In genomic region chr12:132502149-132502881, GRCh38 we compare ENCODE assay signal across 2 cellular contexts.
TF ChIP-seq lines count a peak whose summit lies in the region.

No MANE protein-coding gene starts in this region.

TF ChIP-seq in HCT116, 20 proteins besides CTCF, POLR2A, EP300 and RAD21:
- no peak for TF ChIP-seq EZH2phosphoT487 (IDR thresholded peaks at IDR 0.05; ENCODE audit: borderline replicate concordance)
- TF ChIP-seq CEBPB (IDR thresholded peaks at IDR 0.05; ENCODE audit: low read depth) = no peak
- no peak for TF ChIP-seq ELF1 (IDR thresholded peaks at IDR 0.05; ENCODE audit: borderline replicate concordance, low read depth)
- no peak for TF ChIP-seq POLR2AphosphoS5 (IDR thresholded peaks at IDR 0.05; ENCODE audit: low read depth, low read length)
- TF ChIP-seq MAX (IDR thresholded peaks at IDR 0.05) = no peak
- no peak for TF ChIP-seq SRF (IDR thresholded peaks at IDR 0.05; ENCODE audit: low read depth)
- TF ChIP-seq ZBTB33 (IDR thresholded peaks at IDR 0.05; ENCODE audit: extremely low read depth, insufficient replicate concordance, low read length) = no peak
- no peak for TF ChIP-seq REST (IDR thresholded peaks at IDR 0.05; ENCODE audit: low read depth)
- TF ChIP-seq ZFX (IDR thresholded peaks at IDR 0.05) = no peak
- no peak for TF ChIP-seq YY1 (IDR thresholded peaks at IDR 0.05; ENCODE audit: extremely low read depth, insufficient replicate concordance, low read depth, low read length)
- TF ChIP-seq JUND (IDR thresholded peaks at IDR 0.05) = no peak
- TF ChIP-seq FOSL1 (IDR thresholded peaks at IDR 0.05; ENCODE audit: low read depth) = no peak
- no peak for TF ChIP-seq EZH2 (IDR thresholded peaks at IDR 0.05)
- TF ChIP-seq TCF7L2 (IDR thresholded peaks at IDR 0.05; ENCODE audit: borderline replicate concordance, extremely low read depth, insufficient read depth, insufficient read length) = no peak
- TF ChIP-seq SIN3A (IDR thresholded peaks at IDR 0.05; ENCODE audit: low read depth) = no peak

TF ChIP-seq in K562, 482 proteins besides CTCF, POLR2A, EP300 and RAD21:
- TF ChIP-seq NBN (IDR thresholded peaks at IDR 0.05; ENCODE audit: low read depth) (no peak), SFPQ (IDR thresholded peaks at IDR 0.05; ENCODE audit: low read depth, low read length) (no peak), POLR3G (IDR thresholded peaks at IDR 0.05; ENCODE audit: extremely low read depth, insufficient read length, insufficient replicate concordance) (no peak), USF1 (CRISPR knock-in tag; IDR thresholded peaks at IDR 0.05) (peak; percentile 72), ZNF830 (CRISPR knock-in tag; IDR thresholded peaks at IDR 0.05) (no peak), ZFP91 (CRISPR knock-in tag; IDR thresholded peaks at IDR 0.05) (no peak), BHLHE40 (IDR thresholded peaks at IDR 0.05; ENCODE audit: low read length) (peak; percentile 92), ZBTB7A (IDR thresholded peaks at IDR 0.05; ENCODE audit: borderline replicate concordance, control insufficient read depth, low read depth, low read length) (no peak), RB1 (IDR thresholded peaks at IDR 0.05; ENCODE audit: low read depth) (no peak), SAP30 (IDR thresholded peaks at IDR 0.05; ENCODE audit: borderline replicate concordance, insufficient read depth, low read depth, low read length, poor library complexity, severe bottlenecking) (no peak), CREB5 (CRISPR knock-in tag; IDR thresholded peaks at IDR 0.05) (no peak), MAX (CRISPR knock-in tag; IDR thresholded peaks at IDR 0.05) (peak; percentile 26; the same call in 1 of the 2 replicates), USF2 (CRISPR knock-in tag; IDR thresholded peaks at IDR 0.05) (peak; percentile 55), TSHZ1 (CRISPR knock-in tag; IDR thresholded peaks at IDR 0.05) (no peak), MCM3 (IDR thresholded peaks at IDR 0.05) (no peak), RBM17 (IDR thresholded peaks at IDR 0.05; ENCODE audit: borderline replicate concordance, low read depth, low read length) (no peak), E2F6 (IDR thresholded peaks at IDR 0.05; ENCODE audit: borderline replicate concordance in 1 of 2, extremely low read depth in 1 of 2, insufficient read depth in 1 of 2, insufficient read length in 1 of 2, low read depth in 1 of 2, low read length in 1 of 2, poor library complexity in 1 of 2, severe bottlenecking in 1 of 2) (no peak), RAD51 (IDR thresholded peaks at IDR 0.05; ENCODE audit: borderline replicate concordance, low read depth) (peak; percentile 37; the same call in 1 of the 2 replicates), XRCC3 (IDR thresholded peaks at IDR 0.05) (no peak), ZZZ3 (IDR thresholded peaks at IDR 0.05) (no peak), L3MBTL2 (IDR thresholded peaks at IDR 0.05) (peak; percentile 41; the same call in 1 of the 2 replicates), CREM (IDR thresholded peaks at IDR 0.05; ENCODE audit: low read depth) (no peak), KDM2B (CRISPR knock-in tag; IDR thresholded peaks at IDR 0.05) (no peak), MNT (conservative IDR thresholded peaks at IDR 0.05) (no peak), HDAC8 (tag; IDR thresholded peaks at IDR 0.05) (no peak), HDAC6 (IDR thresholded peaks at IDR 0.05; ENCODE audit: low read depth, low read length) (no peak)
TF ChIP-seq in K562: peak in this region for 6.
